28 cellular contexts compared by ENCODE assay signal in the genomic region with DNA sequence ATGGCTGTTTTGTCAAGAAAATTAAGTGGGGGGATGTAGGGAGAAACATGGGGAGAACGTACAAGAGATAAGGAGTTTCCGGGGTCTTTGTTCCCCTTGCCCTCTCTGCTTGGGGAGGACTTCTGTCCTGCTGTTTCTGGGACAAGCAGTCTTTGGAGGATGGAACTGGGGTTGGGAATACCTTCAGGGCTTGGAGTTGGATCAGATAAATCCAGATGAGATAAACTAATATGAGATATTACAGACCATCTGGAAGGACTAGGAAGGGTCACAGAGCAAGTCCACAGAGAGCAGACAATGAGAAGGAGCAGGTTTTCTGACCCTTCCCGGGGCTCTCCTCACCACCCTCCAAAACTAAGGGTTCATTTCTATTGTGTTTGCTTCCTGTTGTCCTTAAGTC.
"Had no signal": no experiment of that assay in that cellular context is flagged by ENCODE, and none has a peak within 500 bp of the region (broad histone marks: within the 10 kb centered on the region; RNA-seq: fewer than 3 reads in every experiment).

No MANE protein-coding gene starts in this region.

- H3K4me3 ChIP-seq: left lung, lower lobe of right lung, ovary, prostate gland, skin epidermis, stomach, testis, thyroid gland, upper lobe of right lung had no signal

- H3K36me3 ChIP-seq: left lung, lower lobe of right lung, ovary, prostate gland, stomach, thyroid gland, upper lobe of right lung had no signal

- H3K4me1 Mint-ChIP-seq: naive B cell; stimulated activated naive B cell treated with anti-CD40 and anti-IgM and Interleukin-4, amounts not matched to agents 10 μg/mL and 1 μg/mL and 100 μg/mL, for 72 hours had no signal

- DNase-seq: hypothalamus; immature natural killer cell; kidney; left colon; left lung; lower lobe of right lung; mammary epithelial cell; mesendoderm; naive B cell; natural killer cell; ovary; posterior cingulate gyrus; retina; right cardiac atrium; stimulated activated CD4-positive, alpha-beta T cell treated with anti-CD3 and anti-CD28 coated beads, Interleukin-12 subunit alpha, Interleukin-12 subunit beta, amount 100 ng/mL, for 4 hours; stimulated activated CD4-positive, alpha-beta T cell treated with anti-CD3 and anti-CD28 coated beads, Interleukin-15, amount 100 ng/mL, for 24 hours; stimulated activated CD4-positive, alpha-beta T cell treated with anti-CD3 and anti-CD28 coated beads, Interleukin-2, amount 100 ng/mL, for 24 hours; stimulated activated CD4-positive, alpha-beta T cell treated with anti-CD3 and anti-CD28 coated beads, Interleukin-4, amount 100 ng/mL, for 1 hour; stimulated activated naive B cell treated with anti-CD40 and anti-IgM and Interleukin-4, amounts not matched to agents 10 μg/mL and 1 μg/mL and 100 μg/mL, for 72 hours; stimulated activated naive CD8-positive, alpha-beta T cell treated with anti-CD3 and anti-CD28 coated beads, Interleukin-15, Interleukin-2, amounts not matched to agents 100 U/mL and 50 U/mL, for 24 hours; stomach; testis; thyroid gland; trophoblast cell; upper lobe of right lung had no signal

- H3K9me3 ChIP-seq: left lung, lower lobe of right lung, ovary, prostate gland, stomach, testis, thyroid gland, upper lobe of right lung had no signal

- H3K27ac Mint-ChIP-seq: mesothelial cell of epicardium; naive B cell; natural killer cell; stimulated activated naive B cell treated with anti-CD40 and anti-IgM and Interleukin-4, amounts not matched to agents 10 μg/mL and 1 μg/mL and 100 μg/mL, for 72 hours had no signal

- H3K4me3 Mint-ChIP-seq: immature natural killer cell; mesothelial cell of epicardium; natural killer cell; stimulated activated naive B cell treated with anti-CD40 and anti-IgM and Interleukin-4, amounts not matched to agents 10 μg/mL and 1 μg/mL and 100 μg/mL, for 72 hours had no signal

- H3K36me3 Mint-ChIP-seq: immature natural killer cell; mesothelial cell of epicardium; naive B cell; natural killer cell; stimulated activated naive B cell treated with anti-CD40 and anti-IgM and Interleukin-4, amounts not matched to agents 10 μg/mL and 1 μg/mL and 100 μg/mL, for 72 hours had no signal

- H3K27ac ChIP-seq: left lung, lower lobe of right lung, ovary, prostate gland, skin epidermis, stomach, testis, thyroid gland, upper lobe of right lung had no signal

- H3K4me1 ChIP-seq: left lung, lower lobe of right lung, prostate gland, stomach, testis, thyroid gland, upper lobe of right lung had no signal

- H3K27me3 ChIP-seq: ovary, testis, thyroid gland had no signal

- H3K9me3 Mint-ChIP-seq: immature natural killer cell; mesothelial cell of epicardium; naive B cell; natural killer cell; stimulated activated naive B cell treated with anti-CD40 and anti-IgM and Interleukin-4, amounts not matched to agents 10 μg/mL and 1 μg/mL and 100 μg/mL, for 72 hours had no signal
